In genomic region chr6:322205-322930, GRCh38 we compare ENCODE assay signal across 17 cellular contexts. TPM values are rescaled to one million over a fixed set of nuclear protein-coding genes. Genes with fewer than 3 reads are reported as not detected.
DNase-seq lines count a peak whose midpoint lies in the region; ATAC-seq, FAIRE-seq and TF ChIP-seq lines count a peak whose summit lies in the region.
"Had no signal": no experiment of that assay in that cellular context is flagged by ENCODE, and none has a peak within 500 bp of the region (broad histone marks: within the 10 kb centered on the region; RNA-seq: fewer than 3 reads in every experiment).

No MANE protein-coding gene starts in this region.

- H3K4me3 Mint-ChIP-seq in stimulated activated naive CD8-positive, alpha-beta T cell treated with anti-CD3 and anti-CD28 coated beads, Interleukin-15, amount 100 ng/mL, for 72 hours: no peak overlapping the region
- no peak overlapping the region for H3K4me3 Mint-ChIP-seq in CD4-positive, alpha-beta memory T cell
- H3K4me3 Mint-ChIP-seq: central memory CD8-positive, alpha-beta T cell; effector memory CD8-positive, alpha-beta T cell had no signal

- TF ChIP-seq EP300 in K562 (IDR thresholded peaks at IDR 0.05; ENCODE audit: low read length) (no peak), esophagus muscularis mucosa (IDR thresholded peaks at IDR 0.05) (no peak)

- H3K36me3 ChIP-seq in BLaER1: peaks cover 35% of the 10 kb centered on the region; the same call in 1 of the 2 replicates
- H3K36me3 ChIP-seq in K562 (ENCODE audit: control insufficient read depth, insufficient read depth, low read length): no peaks in the 10 kb centered on the region
- no peaks in the 10 kb centered on the region for H3K36me3 ChIP-seq in CD4-positive, alpha-beta memory T cell (ENCODE audit: insufficient read depth, low read length)
- H3K36me3 ChIP-seq in esophagus muscularis mucosa: peaks cover 0 to 6% (median 0%) of the 10 kb centered on the region in 4 donors

- H2AFZ ChIP-seq in K562 (ENCODE audit: low read depth, low read length): no peak overlapping the region

- H3K36me3 Mint-ChIP-seq in CD4-positive, alpha-beta memory T cell: peaks cover 6 to 7% of the 10 kb centered on the region in 2 donors

- no peak overlapping the region for H3K4me3 ChIP-seq in BLaER1
- H3K4me3 ChIP-seq in K562: no peak overlapping the region
- H3K4me3 ChIP-seq in CD4-positive, alpha-beta memory T cell (ENCODE audit: low read length in 2 of 2): no peak overlapping the region
- H3K4me3 ChIP-seq in esophagus muscularis mucosa: no peak overlapping the region
- H3K4me3 ChIP-seq: testis had no signal

- in situ Hi-C loops in K562 (cut with MboI): no loop called here

- H3K4me1 Mint-ChIP-seq in stimulated activated naive CD8-positive, alpha-beta T cell treated with anti-CD3 and anti-CD28 coated beads, Interleukin-15, amount 100 ng/mL, for 72 hours: peaks cover 15% of the 10 kb centered on the region
- peaks cover 0 to 19% (median 11%) of the 10 kb centered on the region in 4 donors for H3K4me1 Mint-ChIP-seq in CD4-positive, alpha-beta memory T cell

- H3K9me3 Mint-ChIP-seq in stimulated activated naive CD8-positive, alpha-beta T cell treated with anti-CD3 and anti-CD28 coated beads, Interleukin-15, amount 100 ng/mL, for 72 hours: no peaks in the 10 kb centered on the region
- H3K9me3 Mint-ChIP-seq in CD4-positive, alpha-beta memory T cell: peaks cover 0 to 2% (median 0%) of the 10 kb centered on the region in 8 donors
- H3K9me3 Mint-ChIP-seq: activated T-helper 2 cell treated with anti-CD3 and anti-CD28 coated beads, Interferon-gamma antibody, Interleukin-2, Interleukin-4, amounts not matched to agents 10 μg/mL and 5 μg/mL and 100 μg/mL, durations not matched to agents 14 hours and 24 hours and 36 hours; central memory CD8-positive, alpha-beta T cell; effector memory CD8-positive, alpha-beta T cell had no signal

- DNase-seq in NAMALWA (ENCODE audit: low spot score) (peak; percentile 48), K562 (ENCODE audit: extremely low read depth in 1 of 4, low spot score in 3 of 4) (peak; percentile 30 to 68 (median 60)), esophagus muscularis mucosa (ENCODE audit: extremely low spot score) (no peak), ecto neural progenitor cell (ENCODE audit: low spot score) (no peak)
- DNase-seq in stimulated activated naive CD8-positive, alpha-beta T cell treated with anti-CD3 and anti-CD28 coated beads, Interleukin-15, amount 100 ng/mL, for 72 hours: no peak
- no peak for DNase-seq in CD4-positive, alpha-beta memory T cell
- DNase-seq: activated CD8-positive, alpha-beta memory T cell treated with anti-CD3 and anti-CD28 coated beads for 24 hours; effector memory CD8-positive, alpha-beta T cell; Kasumi-1; NCI-H146; NCI-H446 treated with DMSO at 0.1 percent for 48 hours; occipital lobe; testis had no signal

- H3K27ac ChIP-seq in BLaER1 (no peak overlapping the region), K562 (ENCODE audit: extremely low read depth, low read depth, low read length) (no peak overlapping the region), esophagus muscularis mucosa (replicated peaks in 1 of 4) (no peak overlapping the region)
- no peak overlapping the region for H3K27ac ChIP-seq in CD4-positive, alpha-beta memory T cell (ENCODE audit: low read depth, low read length)
- H3K27ac ChIP-seq: testis had no signal

- TF ChIP-seq POLR2A in K562 (conservative IDR thresholded peaks at IDR 0.05) (no peak), esophagus muscularis mucosa (IDR thresholded peaks at IDR 0.05; ENCODE audit: low read depth) (no peak)

- no peak overlapping the region for H3K27ac Mint-ChIP-seq in stimulated activated naive CD8-positive, alpha-beta T cell treated with anti-CD3 and anti-CD28 coated beads, Interleukin-15, amount 100 ng/mL, for 72 hours
- no peak overlapping the region for H3K27ac Mint-ChIP-seq in CD4-positive, alpha-beta memory T cell
- H3K27ac Mint-ChIP-seq: activated T-helper 2 cell treated with anti-CD3 and anti-CD28 coated beads, Interferon-gamma antibody, Interleukin-2, Interleukin-4, amounts not matched to agents 10 μg/mL and 5 μg/mL and 100 μg/mL, durations not matched to agents 14 hours and 24 hours and 36 hours; effector memory CD8-positive, alpha-beta T cell had no signal

- peak in 1 of 2 experiments; percentile 27; a peak in 1 of 4 replicates for TF ChIP-seq RAD21 in K562 (CRISPR knock-in tag; conservative IDR thresholded peaks at IDR 0.05 in 1 of 2, IDR thresholded peaks at IDR 0.05 in 1 of 2)

- FAIRE-seq in K562 (lab: Jason Lieb, UNC): peak; percentile 70

- no peaks in the 10 kb centered on the region for H3K9me1 ChIP-seq in K562 (ENCODE audit: control insufficient read depth, insufficient read depth, low read length)

- peak overlapping the region; percentile 30 for H3K4me2 ChIP-seq in BLaER1
- no peak overlapping the region for H3K4me2 ChIP-seq in K562 (ENCODE audit: insufficient read depth, low read length)

- ATAC-seq in K562: peak; percentile 89
- ATAC-seq in stimulated activated naive CD8-positive, alpha-beta T cell treated with anti-CD3 and anti-CD28 coated beads, Interleukin-15, amount 100 ng/mL, for 72 hours: no peak
- ATAC-seq: effector memory CD8-positive, alpha-beta T cell had no signal

- H3K9ac ChIP-seq in BLaER1: no peak overlapping the region
- no peak overlapping the region for H3K9ac ChIP-seq in K562 (ENCODE audit: insufficient read depth in 1 of 2, low read depth in 2 of 2, low read length in 2 of 2)

- H3K4me1 ChIP-seq in BLaER1: peaks cover 47% of the 10 kb centered on the region
- H3K4me1 ChIP-seq in K562 (replicated peaks in 1 of 2; ENCODE audit: control insufficient read depth in 2 of 2, insufficient read depth in 2 of 2, low read length in 2 of 2): peaks cover 0 to 3% of the 10 kb centered on the region in 2 experiments; a peak in 2 of 5 replicates
- H3K4me1 ChIP-seq in CD4-positive, alpha-beta memory T cell (ENCODE audit: insufficient read depth, low read length): peaks cover 5% of the 10 kb centered on the region
- H3K4me1 ChIP-seq in esophagus muscularis mucosa: peaks cover 8 to 17% (median 9%) of the 10 kb centered on the region in 4 donors

- peak; percentile 77 for TF ChIP-seq CTCF in GM12873 (IDR thresholded peaks at IDR 0.05; ENCODE audit: insufficient read depth, low read depth, low read length, missing control alignments)
- peak; percentile 49 to 64 (median 61) for TF ChIP-seq CTCF in K562 (IDR thresholded peaks at IDR 0.05 in 2 of 3, conservative IDR thresholded peaks at IDR 0.05 in 1 of 3; ENCODE audit: insufficient read depth in 2 of 3, low read depth in 1 of 3, low read length in 3 of 3)
- no peak for TF ChIP-seq CTCF in esophagus muscularis mucosa (IDR thresholded peaks at IDR 0.05)

- POLR2A ChIA-PET in K562 (lab: Yijun Ruan, JAX): interaction anchor here (0.7 to 3.2 kb wide), 7 partner anchors 10 to 950 kb away, joined by 3 to 15 read pairs (median 4); no protein-coding TSS in a partner anchor
- POLR2A ChIA-PET in CD4-positive, alpha-beta memory T cell (lab: Charles Lee; ENCODE audit: partially characterized antibody): interaction anchor here (1.1 kb wide), 1 partner anchor 11 kb away, joined by 3 read pairs; no protein-coding TSS in a partner anchor

- BruUV-seq in K562 (replicated peaks; lab: Mats Ljungman, UMichigan): no TSS peak

- 6% methylated on average over 15 of the region's 15 CpGs for WGBS in K562 (ENCODE audit: insufficient coverage, low coverage, missing lambda C conversion rate)
- WGBS in esophagus muscularis mucosa: 71% methylated on average over 15 of the region's 15 CpGs

- peaks cover 18% of the 10 kb centered on the region; the same call in 1 of the 2 replicates for H4K20me1 ChIP-seq in BLaER1
- peaks cover 51% of the 10 kb centered on the region for H4K20me1 ChIP-seq in K562 (replicated peaks; ENCODE audit: control insufficient read depth, insufficient read depth, low read length)

- H3K27me3 ChIP-seq in BLaER1: no peaks in the 10 kb centered on the region
- H3K27me3 ChIP-seq in K562 (ENCODE audit: control insufficient read depth in 2 of 2, insufficient read depth in 2 of 2, low read length in 2 of 2): peaks cover 3 to 45% of the 10 kb centered on the region in 2 experiments; a peak in 4 of 5 replicates
- no peaks in the 10 kb centered on the region for H3K27me3 ChIP-seq in CD4-positive, alpha-beta memory T cell (ENCODE audit: insufficient read depth, low read length)
- peaks cover 0 to 3% (median 0%) of the 10 kb centered on the region in 4 donors for H3K27me3 ChIP-seq in esophagus muscularis mucosa
- H3K27me3 ChIP-seq: testis had no signal

- no peaks in the 10 kb centered on the region for H3K79me2 ChIP-seq in K562 (ENCODE audit: control insufficient read depth, insufficient read depth, low read length)

- intact Hi-C loops in K562 (cut with micrococcal nuclease) (no loop called here), esophagus muscularis mucosa (cut with DNase I) (no loop called here)
- intact Hi-C loops in CD4-positive, alpha-beta memory T cell (cut with micrococcal nuclease): no loop called here

- H3K9me3 ChIP-seq in BLaER1 (no peaks in the 10 kb centered on the region), K562 (replicated peaks; ENCODE audit: control insufficient read depth, insufficient read depth, low read depth, low read length) (no peaks in the 10 kb centered on the region), esophagus muscularis mucosa (no peaks in the 10 kb centered on the region)
- no peaks in the 10 kb centered on the region for H3K9me3 ChIP-seq in CD4-positive, alpha-beta memory T cell (ENCODE audit: control insufficient read depth in 1 of 2, low read length in 2 of 2)
- H3K9me3 ChIP-seq: testis had no signal

- CTCF ChIA-PET in K562 (lab: Yijun Ruan, JAX; ENCODE audit: low intra/inter-chr PET ratio): no interaction called here
- CTCF ChIA-PET in CD4-positive, alpha-beta memory T cell (lab: Charles Lee; ENCODE audit: partially characterized antibody): interaction anchor here (1.4 kb wide), 1 partner anchor 9 kb away, joined by 3 read pairs; no protein-coding TSS in a partner anchor

- H3K27me3 Mint-ChIP-seq in stimulated activated naive CD8-positive, alpha-beta T cell treated with anti-CD3 and anti-CD28 coated beads, Interleukin-15, amount 100 ng/mL, for 72 hours: no peaks in the 10 kb centered on the region
- no peaks in the 10 kb centered on the region for H3K27me3 Mint-ChIP-seq in CD4-positive, alpha-beta memory T cell
- H3K27me3 Mint-ChIP-seq: central memory CD8-positive, alpha-beta T cell; effector memory CD8-positive, alpha-beta T cell had no signal

RNA-seq across cellular contexts. Expression of gene DUSP22, which starts 30.1 kb away (rescaled TPM):
- 24.8 and 31.0 TPM in 2 replicates for total RNA-seq in K562 (2011; cell fraction: chromatin; rRNA removed; ENCODE audit: low replicate concordance)
- 15.9 and 18.3 TPM in 2 replicates for total RNA-seq in K562 (2011; cell fraction: nucleolus; rRNA removed)
- total RNA-seq in K562 (2011; cell fraction: nucleoplasm; rRNA removed): 24.7 and 35.4 TPM in 2 replicates
- total RNA-seq in K562 (2014; rRNA removed) (11.8 and 14.0 TPM in 2 replicates), K562 (2014; rRNA removed; fragmentation: Illumina TruSeq; extraction: Trizol) (10.3 and 12.3 TPM in 2 replicates), K562 (2015; rRNA removed; fragmentation: Illumina TruSeq; extraction: Trizol) (10.0 TPM in 2 replicates), K562 (2021) (19.4 TPM in 2 replicates), esophagus muscularis mucosa (10 to 100 TPM; 67.7 to 95.6 (median 73.7) TPM)
- polyA plus RNA-seq in K562 (2011; rRNA removed) (10.4 and 14.3 TPM in 2 replicates), K562 (2014; fragmentation: Illumina TruSeq; extraction: Trizol) (13.8 and 14.4 TPM in 2 replicates), K562 (2014; fragmentation: Nextera tagmentation; extraction: Ambion mirVana) (1 to 10 TPM; 9.3 to 9.6 TPM), K562 (2014; rRNA removed) (14.7 and 17.5 TPM in 2 replicates)
- polyA plus RNA-seq in K562 (2011; cell fraction: cytosol; rRNA removed): 9.5 and 14.9 TPM in 2 replicates
- 50.7 and 53.8 TPM in 2 replicates for polyA plus RNA-seq in K562 (2011; cell fraction: nucleus; rRNA removed)
- 16.9 and 37.3 TPM in 2 replicates for polyA plus RNA-seq in K562 (2012)
- polyA minus RNA-seq in K562 (2011; rRNA and poly(A)+ RNA removed): 7.9 and 8.9 TPM in 2 replicates
- 5.4 and 9.0 TPM in 2 replicates for polyA minus RNA-seq in K562 (2011; cell fraction: cytosol; rRNA and poly(A)+ RNA removed)
- polyA minus RNA-seq in K562 (2011; cell fraction: nucleus; rRNA and poly(A)+ RNA removed): 10.0 and 16.2 TPM in 2 replicates
- total RNA-seq in CD4-positive, alpha-beta memory T cell: 10 to 100 TPM; 43.4 to 49.4 TPM
- polyA plus RNA-seq in CD4-positive, alpha-beta memory T cell: 10 to 100 TPM; 32.8 to 34.4 TPM

Comparison
In these comparisons a context has a peak if more than half of its experiments do, and no peak if none do; other contexts are left out.
1. CTCF ChIP-seq: peak in GM12873 (single experiment) and K562 (3 of 3); none in esophagus muscularis mucosa (0 of 3).
2. DNase-seq: peak in NAMALWA (single experiment) and K562 (4 of 4); none in stimulated activated naive CD8-positive, alpha-beta T cell treated with anti-CD3 and anti-CD28 coated beads, Interleukin-15, amount 100 ng/mL, for 72 hours (0 of 2), CD4-positive, alpha-beta memory T cell (0 of 5), esophagus muscularis mucosa (single experiment) and ecto neural progenitor cell (single experiment).